ENCODE assay signal across 3 cellular contexts in the genomic region with DNA sequence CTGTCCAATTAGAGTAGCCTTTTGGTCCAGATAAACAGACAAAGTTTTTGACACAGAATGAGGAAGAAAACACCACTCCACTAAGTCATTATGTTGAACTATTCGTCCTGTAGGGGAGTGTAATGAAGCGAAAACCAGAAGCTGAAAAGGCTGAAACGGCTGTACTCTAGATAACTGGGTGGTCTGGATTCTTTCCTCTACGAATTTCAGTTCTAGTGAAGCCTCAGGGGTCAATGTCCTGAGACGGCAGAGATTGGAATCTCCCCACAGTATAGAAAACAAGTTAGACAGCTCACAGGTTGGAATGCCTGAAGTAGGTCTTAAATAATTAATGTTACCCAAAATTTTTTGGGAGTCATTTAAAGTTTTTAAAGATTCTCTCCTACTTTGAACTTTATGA. TPM values are rescaled to one million over a fixed set of nuclear protein-coding genes. Genes with fewer than 3 reads are reported as not detected.
"Had no signal": no experiment of that assay in that cellular context is flagged by ENCODE, and none has a peak within 500 bp of the region (broad histone marks: within the 10 kb centered on the region; RNA-seq: fewer than 3 reads in every experiment).

No MANE protein-coding gene starts in this region.

RNA-seq across cellular contexts. Expression of gene PF4, which starts 31.3 kb away (rescaled TPM):
- total RNA-seq: GM23248, IMR-90 had no signal
- polyA plus RNA-seq: GM23248, IMR-90 had no signal

RNA-seq across cellular contexts. Expression of gene PPBP, which starts 37.5 kb away (rescaled TPM):
- total RNA-seq: GM23248, HT-29, IMR-90 had no signal
- polyA plus RNA-seq: GM23248, IMR-90 had no signal

RNA-seq across cellular contexts. Expression of gene CXCL5, which starts 48.0 kb away (rescaled TPM):
- total RNA-seq: GM23248, HT-29, IMR-90 had no signal
- polyA plus RNA-seq: GM23248 had no signal
